17 cellular contexts compared by ENCODE assay signal in the genomic region with DNA sequence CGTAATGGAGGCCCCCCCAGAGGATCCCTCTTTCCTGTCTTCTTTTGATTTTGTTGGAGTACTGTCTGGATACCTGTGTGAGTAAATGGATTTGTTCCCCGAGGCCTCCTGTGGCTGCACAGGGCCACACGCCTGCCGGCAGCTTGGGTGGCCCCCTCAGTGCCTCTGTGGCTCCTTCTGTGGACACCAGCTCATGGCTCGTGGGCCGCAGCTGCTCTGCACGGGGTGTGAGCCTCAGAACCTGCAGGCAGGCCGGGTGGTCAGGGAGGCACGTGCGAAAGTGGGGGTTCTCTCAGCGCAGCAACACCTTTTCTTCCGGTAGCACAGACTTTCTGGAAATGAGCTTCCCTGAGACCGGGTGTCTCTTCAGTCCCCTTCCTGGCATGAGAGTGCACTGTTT.
DNase-seq lines count a peak whose midpoint lies in the region; ATAC-seq and TF ChIP-seq lines count a peak whose summit lies in the region.
"Had no signal": no experiment of that assay in that cellular context is flagged by ENCODE, and none has a peak within 500 bp of the region (broad histone marks: within the 10 kb centered on the region; RNA-seq: fewer than 3 reads in every experiment).

No MANE protein-coding gene starts in this region.

- H3K4me3 Mint-ChIP-seq in activated T-cell treated with anti-CD3 and anti-CD28 coated beads, Interleukin-2, amount 50 U/mL, for 24 hours = no peak overlapping the region
- H3K4me3 Mint-ChIP-seq: B cell; CD14-positive monocyte; CD8-positive, alpha-beta T cell; IgD-negative memory B cell had no signal

- H3K9ac ChIP-seq in colonic mucosa (ENCODE audit: low read depth in 2 of 2, low read length in 2 of 2) = no peak overlapping the region

- H3K27me3 Mint-ChIP-seq in activated T-cell treated with anti-CD3 and anti-CD28 coated beads, Interleukin-2, amount 50 U/mL, for 24 hours = no peaks in the 10 kb centered on the region
- H3K27me3 Mint-ChIP-seq: B cell, IgD-negative memory B cell had no signal

- H3K9me3 ChIP-seq in colonic mucosa = no peaks in the 10 kb centered on the region
- H3K9me3 ChIP-seq in vagina = no peaks in the 10 kb centered on the region

- H3K27ac ChIP-seq in colonic mucosa (no peak overlapping the region), vagina (no peak overlapping the region)

- H3K36me3 ChIP-seq in colonic mucosa (peaks cover 23% of the 10 kb centered on the region), vagina (peaks cover 0 to 58% of the 10 kb centered on the region in 2 donors)

- peaks cover 26% of the 10 kb centered on the region for H3K4me1 Mint-ChIP-seq in activated T-cell treated with anti-CD3 and anti-CD28 coated beads, Interleukin-2, amount 50 U/mL, for 24 hours (ENCODE audit: low read depth)

- no peak for DNase-seq in activated T-cell treated with anti-CD3 and anti-CD28 coated beads, Interleukin-2, amount 50 U/mL, for 24 hours
- no peak for DNase-seq in activated T-cell treated with anti-CD3 and anti-CD28 coated beads, Interleukin-2, amount 50 U/mL, for 1 hour
- DNase-seq in colonic mucosa = peak; percentile 7
- peak; percentile 55 to 77 for DNase-seq in vagina (ENCODE audit: extremely low spot score in 2 of 2)
- DNase-seq in NCI-H748 treated with DMSO at 0.1 percent for 48 hours (lab: John Stamatoyannopoulos, UW) = no peak
- DNase-seq: CD8-positive, alpha-beta T cell; COR-L47; DMS153; DMS79 treated with DMSO at 0.1 percent for 48 hours; EL; GDM1 had no signal

- H3K9me3 Mint-ChIP-seq in activated T-cell treated with anti-CD3 and anti-CD28 coated beads, Interleukin-2, amount 50 U/mL, for 24 hours = no peaks in the 10 kb centered on the region
- H3K9me3 Mint-ChIP-seq: CD14-positive monocyte; CD8-positive, alpha-beta T cell; IgD-negative memory B cell had no signal

- TF ChIP-seq POLR2A in vagina (IDR thresholded peaks at IDR 0.05) = no peak

- ATAC-seq in GM19351 (IDR thresholded peaks at IDR 0.05; ENCODE audit: unreplicated experiment) = peak; percentile 33
- ATAC-seq in GM21367 (IDR thresholded peaks at IDR 0.05; ENCODE audit: unreplicated experiment) = no peak
- ATAC-seq: CD8-positive, alpha-beta T cell; HCT116 had no signal

- peak overlapping the region; percentile 38 for H3K27ac Mint-ChIP-seq in activated T-cell treated with anti-CD3 and anti-CD28 coated beads, Interleukin-2, amount 50 U/mL, for 24 hours
- H3K27ac Mint-ChIP-seq: B cell; CD8-positive, alpha-beta T cell had no signal

- intact Hi-C loops in colonic mucosa (cut with DNase I) (no loop called here), vagina (cut with DNase I) (no loop called here)

- H3K27me3 ChIP-seq in colonic mucosa = no peaks in the 10 kb centered on the region
- H3K27me3 ChIP-seq in vagina = no peaks in the 10 kb centered on the region

- no peaks in the 10 kb centered on the region for H3K4me1 ChIP-seq in colonic mucosa
- H3K4me1 ChIP-seq in vagina = no peaks in the 10 kb centered on the region

- no peak overlapping the region for H3K4me3 ChIP-seq in colonic mucosa
- no peak overlapping the region for H3K4me3 ChIP-seq in vagina

- TF ChIP-seq CTCF in colonic mucosa (IDR thresholded peaks at IDR 0.05) (no peak), vagina (IDR thresholded peaks at IDR 0.05) (no peak)

- peaks cover 96% of the 10 kb centered on the region for H3K36me3 Mint-ChIP-seq in activated T-cell treated with anti-CD3 and anti-CD28 coated beads, Interleukin-2, amount 50 U/mL, for 24 hours (ENCODE audit: low read depth)

Comparison
In these comparisons a context has a peak if more than half of its experiments do, and no peak if none do; other contexts are left out.
1. DNase-seq: peak in colonic mucosa (single experiment) and vagina (2 of 2); none in activated T-cell treated with anti-CD3 and anti-CD28 coated beads, Interleukin-2, amount 50 U/mL, for 24 hours (single experiment), activated T-cell treated with anti-CD3 and anti-CD28 coated beads, Interleukin-2, amount 50 U/mL, for 1 hour (single experiment) and NCI-H748 treated with DMSO at 0.1 percent for 48 hours (single experiment).